8 cellular contexts compared by ENCODE assay signal in genomic region chr1:6245869-6246496, GRCh38. TPM values are rescaled to one million over a fixed set of nuclear protein-coding genes. Genes with fewer than 3 reads are reported as not detected.
DNase-seq lines count a peak whose midpoint lies in the region; ATAC-seq and TF ChIP-seq lines count a peak whose summit lies in the region.

No MANE protein-coding gene starts in this region.

- no peaks in the 10 kb centered on the region for H3K9me3 ChIP-seq in spleen

- intact Hi-C loops in spleen (cut with DNase I; ENCODE audit: low total_unique reads) (loop anchor here (5.0 kb wide), 2 partner anchors 96 to 161 kb away; no protein-coding TSS in a partner anchor), cardiac septum (cut with DNase I) (loop anchor here (1.0 to 5.0 kb wide), 2 partner anchors 97 to 191 kb away; no protein-coding TSS in a partner anchor)

- WGBS in spleen, 5 donors = 5 to 15% (median 6%) methylated on average over 10 to 49 of the region's 49 CpGs

- no peak for ATAC-seq in omental fat pad (ENCODE audit: low FRiP score)

- H3K4me3 ChIP-seq in iPS-11a (ENCODE audit: low read depth, low read length) (peak overlapping the region; percentile 40), spleen (peak overlapping the region in 4 of 8 donors; percentile 5 to 52 (median 16))

- H3K4me1 ChIP-seq in spleen = peaks cover 29 to 80% (median 59%) of the 10 kb centered on the region in 6 donors

- H3K27me3 ChIP-seq in spleen (replicated peaks in 1 of 7) = peaks cover 13 to 100% (median 86%) of the 10 kb centered on the region in 7 donors

- no peak overlapping the region for H3K27ac ChIP-seq in spleen

- no peak for TF ChIP-seq POLR2A in spleen (IDR thresholded peaks at IDR 0.05)

- no peaks in the 10 kb centered on the region for H3K36me3 ChIP-seq in spleen

- CTCF ChIA-PET in GM10248 (lab: Yijun Ruan, JAX) = interaction anchor here (0.7 to 9.6 kb wide), 43 partner anchors 7 to 330 kb away, joined by 3 to 272 read pairs (median 6); partner anchors contain the start of genes ESPN, GPR153 and ICMT

- TF ChIP-seq CTCF in GM10248 (IDR thresholded peaks at IDR 0.05; ENCODE audit: control extremely low read depth, extremely low read depth, low read depth, missing control alignments) = no peak
- no peak for TF ChIP-seq CTCF in omental fat pad (IDR thresholded peaks at IDR 0.05)
- no peak for TF ChIP-seq CTCF in spleen (IDR thresholded peaks at IDR 0.05 in 8 of 11, conservative IDR thresholded peaks at IDR 0.05 in 3 of 11)

- DNase-seq in GM10248 (ENCODE audit: extremely low spot score) = peak; percentile 65
- peak; percentile 29 for DNase-seq in NCI-H146 treated with DMSO at 0.1 percent for 48 hours (lab: John Stamatoyannopoulos, UW; ENCODE audit: unreplicated experiment)
- peak; percentile 37 for DNase-seq in activated CD4-positive, alpha-beta T cell treated with anti-CD3 and anti-CD28 coated beads, Interleukin-2, amount 50 U/mL, for 1 hour
- no peak for DNase-seq in omental fat pad (ENCODE audit: low spot score)
- DNase-seq in epidermal melanocyte (ENCODE audit: insufficient read length, low spot score) = no peak
- no peak for DNase-seq in spleen
- DNase-seq in cardiac septum (ENCODE audit: low spot score) = no peak

- POLR2A ChIA-PET in GM10248 (lab: Yijun Ruan, JAX) = no interaction called here

RNA-seq across cellular contexts. Expression of gene HES3, which starts 2.0 kb away (rescaled TPM):
- total RNA-seq in omental fat pad = not detected
- total RNA-seq in spleen = not detected
- not detected for polyA plus RNA-seq in spleen
- total RNA-seq in cardiac septum = not detected

RNA-seq across cellular contexts. Expression of gene ICMT, which starts 10.2 kb away (rescaled TPM):
- total RNA-seq in omental fat pad (10 to 100 TPM; 47.7 to 70.2 (median 57.3) TPM), spleen (10 to 100 TPM; 19.8 to 34.6 (median 30.7) TPM), cardiac septum (71.2 TPM)
- 10 to 100 TPM in 1 of 3 donors, 1 to 10 TPM in 2; 5.2 to 13.3 (median 8.3) TPM for polyA plus RNA-seq in spleen

RNA-seq across cellular contexts. Expression of gene GPR153, which starts 14.9 kb away (rescaled TPM):
- total RNA-seq in omental fat pad (10 to 100 TPM; 10.9 to 19.8 (median 14.3) TPM), spleen (10 to 100 TPM in 6 of 7 donors, 1 to 10 TPM in 1; 7.1 to 26.6 (median 12.9) TPM), cardiac septum (7.0 TPM)
- 1 to 10 TPM; 2.1 to 5.7 (median 2.5) TPM for polyA plus RNA-seq in spleen

RNA-seq across cellular contexts. Expression of gene RNF207, which starts 40.1 kb away (rescaled TPM):
- total RNA-seq in omental fat pad (10 to 100 TPM in 2 of 4 donors, 1 to 10 TPM in 2; 5.2 to 48.2 (median 9.5) TPM), spleen (10 to 100 TPM in 2 of 7 donors, 1 to 10 TPM in 5; 4.2 to 12.5 (median 6.5) TPM), cardiac septum (91.0 TPM)
- polyA plus RNA-seq in spleen = 1 to 10 TPM; 2.8 to 6.2 (median 5.3) TPM

RNA-seq across cellular contexts. Expression of gene RPL22, which starts 46.6 kb away (rescaled TPM):
- total RNA-seq in omental fat pad (100 to 1,000 TPM; 164 to 205 (median 191) TPM), spleen (100 to 1,000 TPM; 106 to 424 (median 304) TPM), cardiac septum (205 TPM)
- polyA plus RNA-seq in spleen = 1,000 to 10,000 TPM in 2 of 3 donors, 100 to 1,000 TPM in 1; 500 to 1,105 (median 1,034) TPM

Comparison
In these comparisons a context has a peak if more than half of its experiments do, and no peak if none do; other contexts are left out.
1. DNase-seq: peak in GM10248 (single experiment), NCI-H146 treated with DMSO at 0.1 percent for 48 hours (single experiment) and activated CD4-positive, alpha-beta T cell treated with anti-CD3 and anti-CD28 coated beads, Interleukin-2, amount 50 U/mL, for 1 hour (single experiment); none in omental fat pad (single experiment), epidermal melanocyte (single experiment), spleen (single experiment) and cardiac septum (single experiment).